In genomic region chr16:2787406-2787805, GRCh38 we compare ENCODE assay signal across 23 cellular contexts. TPM values are rescaled to one million over a fixed set of nuclear protein-coding genes. Genes with fewer than 3 reads are reported as not detected.
DNase-seq lines count a peak whose midpoint lies in the region; ATAC-seq and TF ChIP-seq lines count a peak whose summit lies in the region.
"Had no signal": no experiment of that assay in that cellular context is flagged by ENCODE, and none has a peak within 500 bp of the region (broad histone marks: within the 10 kb centered on the region; RNA-seq: fewer than 3 reads in every experiment).

PRSS33 (minus strand) TSS chr16:2787560; CDS start chr16:2786547, 1,013 bp downstream.

- TF ChIP-seq POLR2A in spleen (IDR thresholded peaks at IDR 0.05), result no peak

- no peak within 1 kb of the TSS for H3K27ac ChIP-seq in spleen
- H3K27ac ChIP-seq: colonic mucosa, transverse colon, VCaP had no signal

- DNase-seq in activated naive CD4-positive, alpha-beta T cell treated with anti-CD3 and anti-CD28 coated beads for 36 hours, result no peak
- no peak for DNase-seq in activated naive CD4-positive, alpha-beta T cell (lab: John Stamatoyannopoulos, UW)
- DNase-seq in RPMI8226 (peak; percentile 9), spleen (peak; percentile 62), COLO668 (lab: John Stamatoyannopoulos, UW; ENCODE audit: unreplicated experiment) (no peak), HCEC 1CT (no peak), retina (no peak)
- no peak for DNase-seq in effector memory CD8-positive, alpha-beta T cell
- DNase-seq: activated CD4-positive, alpha-beta T cell treated with anti-CD3 and anti-CD28 coated beads, Interleukin-2, amount 50 U/mL, for 4 hours; colonic mucosa; IMR-90; islet precursor cell; NCI-H187; NCI-H446 treated with DMSO at 0.1 percent for 48 hours; SHP77; transverse colon had no signal

- no peaks in the 10 kb centered on the region for H3K9me3 Mint-ChIP-seq in activated naive CD4-positive, alpha-beta T cell treated with anti-CD3 and anti-CD28 coated beads for 36 hours
- no peaks in the 10 kb centered on the region for H3K9me3 Mint-ChIP-seq in effector memory CD8-positive, alpha-beta T cell
- H3K9me3 Mint-ChIP-seq: activated T-helper 2 cell treated with anti-CD3 and anti-CD28 coated beads, Interferon-gamma antibody, Interleukin-2, Interleukin-4, amounts not matched to agents 10 μg/mL and 5 μg/mL and 100 μg/mL, durations not matched to agents 14 hours and 24 hours and 36 hours; nephron had no signal

- no peaks in the 10 kb centered on the region for H3K36me3 Mint-ChIP-seq in activated naive CD4-positive, alpha-beta T cell treated with anti-CD3 and anti-CD28 coated beads for 36 hours (ENCODE audit: low read depth)
- no peaks in the 10 kb centered on the region for H3K36me3 Mint-ChIP-seq in effector memory CD8-positive, alpha-beta T cell (ENCODE audit: insufficient read depth)

- H3K4me1 ChIP-seq in spleen, result peaks cover 5 to 21% (median 17%) of the 10 kb centered on the region in 6 donors

- H3K4me3 Mint-ChIP-seq in activated naive CD4-positive, alpha-beta T cell treated with anti-CD3 and anti-CD28 coated beads for 36 hours, result peak within 1 kb of the TSS; percentile 49
- H3K4me3 Mint-ChIP-seq in effector memory CD8-positive, alpha-beta T cell, result peak within 1 kb of the TSS; percentile 40 to 87
- H3K4me3 Mint-ChIP-seq: nephron had no signal

- H3K27me3 ChIP-seq in spleen (replicated peaks in 1 of 7), result peaks cover 0 to 77% (median 48%) of the 10 kb centered on the region in 7 donors

- peaks cover 13% of the 10 kb centered on the region for H3K27me3 Mint-ChIP-seq in activated naive CD4-positive, alpha-beta T cell treated with anti-CD3 and anti-CD28 coated beads for 36 hours (ENCODE audit: low read depth)
- peaks cover 13 to 32% of the 10 kb centered on the region in 2 donors for H3K27me3 Mint-ChIP-seq in effector memory CD8-positive, alpha-beta T cell

- no peaks in the 10 kb centered on the region for H3K9me3 ChIP-seq in spleen
- H3K9me3 ChIP-seq: colonic mucosa, transverse colon had no signal

- peaks cover 10% of the 10 kb centered on the region for H3K4me1 Mint-ChIP-seq in activated naive CD4-positive, alpha-beta T cell treated with anti-CD3 and anti-CD28 coated beads for 36 hours (ENCODE audit: low read depth)
- H3K4me1 Mint-ChIP-seq in effector memory CD8-positive, alpha-beta T cell (ENCODE audit: low read depth in 2 of 2), result peaks cover 3 to 7% of the 10 kb centered on the region in 2 donors
- H3K4me1 Mint-ChIP-seq: nephron had no signal

- no peak for TF ChIP-seq CTCF in spleen (IDR thresholded peaks at IDR 0.05 in 8 of 11, conservative IDR thresholded peaks at IDR 0.05 in 3 of 11)

- CTCF ChIA-PET in activated naive CD4-positive, alpha-beta T cell treated with anti-CD3 and anti-CD28 coated beads for 36 hours (lab: Charles Lee), result no interaction called here

- no peaks in the 10 kb centered on the region for H3K36me3 ChIP-seq in spleen
- H3K36me3 ChIP-seq: colonic mucosa, transverse colon had no signal

- H3K27ac Mint-ChIP-seq in activated naive CD4-positive, alpha-beta T cell treated with anti-CD3 and anti-CD28 coated beads for 36 hours, result no peak within 1 kb of the TSS
- peak within 1 kb of the TSS; percentile 29 to 58 for H3K27ac Mint-ChIP-seq in effector memory CD8-positive, alpha-beta T cell
- H3K27ac Mint-ChIP-seq: activated T-helper 2 cell treated with anti-CD3 and anti-CD28 coated beads, Interferon-gamma antibody, Interleukin-2, Interleukin-4, amounts not matched to agents 10 μg/mL and 5 μg/mL and 100 μg/mL, durations not matched to agents 14 hours and 24 hours and 36 hours; nephron had no signal

- H3K4me3 ChIP-seq in spleen, result no peak within 1 kb of the TSS
- H3K4me3 ChIP-seq: colonic mucosa, transverse colon had no signal

- intact Hi-C loops in activated naive CD4-positive, alpha-beta T cell treated with anti-CD3 and anti-CD28 coated beads for 36 hours (cut with micrococcal nuclease), result no loop called here
- intact Hi-C loops in spleen (cut with DNase I; ENCODE audit: low total_unique reads), result no loop called here

- WGBS in spleen, 5 donors, result 23 to 45% (median 30%) methylated on average over 10 of the region's 10 CpGs

- no peak for ATAC-seq in effector memory CD8-positive, alpha-beta T cell (replicated peaks)

RNA-seq across cellular contexts. Expression of gene PRSS33, which starts in this region (rescaled TPM):
- total RNA-seq in activated naive CD4-positive, alpha-beta T cell treated with anti-CD3 and anti-CD28 coated beads for 36 hours, result under 1 TPM; 0.12 to 0.17 TPM
- under 1 TPM in 2 of 7 donors, not detected in 5; 0.32 to 0.67 TPM for total RNA-seq in spleen
- polyA plus RNA-seq in spleen, result under 1 TPM in 1 of 3 donors, not detected in 2; 0.03 TPM
- total RNA-seq: A673; activated T-helper 2 cell treated with anti-CD3 and anti-CD28 coated beads, Interferon-gamma antibody, Interleukin-2, Interleukin-4, amounts not matched to agents 10 μg/mL and 5 μg/mL and 100 μg/mL, durations not matched to agents 14 hours and 24 hours and 36 hours; colonic mucosa; endothelial cell of umbilical vein; IMR-90; pulmonary artery endothelial cell; T-helper 1 cell treated with Interleukin-12 subunit alpha and Interleukin-12 subunit beta and Interleukin-4 antibody, amounts not matched to agents 30 ng/mL and 1 ng/mL, for 36 hours; transverse colon had no signal
- polyA plus RNA-seq: endothelial cell of umbilical vein, IMR-90 had no signal

Comparison
In these comparisons a context has a peak if more than half of its experiments do, and no peak if none do; other contexts are left out.
1. Peak in DNase-seq in spleen; RNA of the gene not detected or under 1 TPM.